Comparison of ENCODE assay signal across 29 cellular contexts in the genomic region with DNA sequence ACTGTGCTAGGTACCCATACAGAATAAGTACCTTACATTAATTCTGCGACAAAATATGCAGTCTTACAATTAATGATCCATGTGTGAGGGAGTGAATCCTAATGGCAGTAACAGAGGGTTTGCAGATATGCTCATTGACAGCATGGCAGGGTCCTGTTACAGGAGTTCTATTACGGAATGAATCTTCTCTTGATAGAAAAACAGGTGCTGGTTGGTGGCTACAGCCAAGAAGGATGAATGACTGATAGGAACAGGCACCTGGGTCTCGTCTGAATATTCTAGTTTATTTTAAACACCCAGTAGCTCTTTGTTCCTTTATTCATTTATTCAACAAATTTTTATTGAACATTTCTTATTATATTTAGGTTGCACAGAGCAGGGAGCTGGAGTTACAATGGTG.
"Had no signal": no experiment of that assay in that cellular context is flagged by ENCODE, and none has a peak within 500 bp of the region (broad histone marks: within the 10 kb centered on the region; RNA-seq: fewer than 3 reads in every experiment).

No MANE protein-coding gene starts in this region.

- H3K27ac ChIP-seq: neural progenitor cell, ovary, parathyroid adenoma, prostate gland, right lobe of liver, sigmoid colon, skin epidermis, spleen, stomach, thoracic aorta, thyroid gland, tibial nerve, upper lobe of left lung, vagina had no signal

- H3K4me1 ChIP-seq: neural progenitor cell, parathyroid adenoma, prostate gland, right lobe of liver, sigmoid colon, spleen, stomach, thyroid gland, tibial nerve, upper lobe of left lung, vagina had no signal

- H3K36me3 ChIP-seq: neural progenitor cell, ovary, prostate gland, right lobe of liver, sigmoid colon, spleen, stomach, thoracic aorta, thyroid gland, tibial nerve, upper lobe of left lung, vagina had no signal

- H3K27me3 ChIP-seq: neural progenitor cell, ovary, right lobe of liver, stomach, thyroid gland, tibial nerve, upper lobe of left lung, vagina had no signal

- ATAC-seq: naive thymus-derived CD8-positive, alpha-beta T cell; natural killer cell treated with Interleukin-12 subunit alpha and Interleukin-12 subunit beta and Interleukin-15 and Interleukin-18, amount 100 ng/mL, for 72 hours; right cardiac atrium; right lobe of liver; stimulated activated effector memory CD8-positive, alpha-beta T cell treated with anti-CD3 and anti-CD28 coated beads, Interleukin-12 subunit alpha, Interleukin-12 subunit beta, amount 100 ng/mL, for 72 hours; stimulated activated naive B cell treated with anti-CD40 and anti-IgM and Interleukin-4, amounts not matched to agents 10 μg/mL and 1 μg/mL and 100 μg/mL, for 72 hours had no signal

- DNase-seq: naive B cell; naive thymus-derived CD8-positive, alpha-beta T cell; occipital lobe; ovary; posterior cingulate gyrus; right cardiac atrium; right lobe of liver; sigmoid colon; spleen; stimulated activated CD4-positive, alpha-beta T cell treated with anti-CD3 and anti-CD28 coated beads, Interleukin-12 subunit alpha, Interleukin-12 subunit beta, amount 100 ng/mL, for 4 hours; stimulated activated CD4-positive, alpha-beta T cell treated with anti-CD3 and anti-CD28 coated beads, Interleukin-2, amount 100 ng/mL, for 24 hours; stimulated activated CD4-positive, alpha-beta T cell treated with anti-CD3 and anti-CD28 coated beads, Interleukin-2, amount 100 ng/mL, for 48 hours; stimulated activated CD4-positive, alpha-beta T cell treated with anti-CD3 and anti-CD28 coated beads, Interleukin-4, amount 100 ng/mL, for 24 hours; stimulated activated naive B cell treated with anti-CD40 and anti-IgM and Interleukin-4, amounts not matched to agents 10 μg/mL and 1 μg/mL and 100 μg/mL, for 72 hours; stimulated activated naive CD4-positive, alpha-beta T cell treated with Interleukin-2 at 50 U/mL for 16 hours; stomach; thyroid gland; trophoblast cell; upper lobe of left lung had no signal

- H3K9me3 ChIP-seq: ovary, prostate gland, right lobe of liver, sigmoid colon, spleen, stomach, thoracic aorta, thyroid gland, tibial nerve, upper lobe of left lung, vagina had no signal

- H3K4me3 ChIP-seq: neural progenitor cell, ovary, prostate gland, right lobe of liver, sigmoid colon, skin epidermis, smooth muscle cell, spleen, stomach, thoracic aorta, thyroid gland, tibial nerve, upper lobe of left lung, vagina had no signal
